In the genomic region with DNA sequence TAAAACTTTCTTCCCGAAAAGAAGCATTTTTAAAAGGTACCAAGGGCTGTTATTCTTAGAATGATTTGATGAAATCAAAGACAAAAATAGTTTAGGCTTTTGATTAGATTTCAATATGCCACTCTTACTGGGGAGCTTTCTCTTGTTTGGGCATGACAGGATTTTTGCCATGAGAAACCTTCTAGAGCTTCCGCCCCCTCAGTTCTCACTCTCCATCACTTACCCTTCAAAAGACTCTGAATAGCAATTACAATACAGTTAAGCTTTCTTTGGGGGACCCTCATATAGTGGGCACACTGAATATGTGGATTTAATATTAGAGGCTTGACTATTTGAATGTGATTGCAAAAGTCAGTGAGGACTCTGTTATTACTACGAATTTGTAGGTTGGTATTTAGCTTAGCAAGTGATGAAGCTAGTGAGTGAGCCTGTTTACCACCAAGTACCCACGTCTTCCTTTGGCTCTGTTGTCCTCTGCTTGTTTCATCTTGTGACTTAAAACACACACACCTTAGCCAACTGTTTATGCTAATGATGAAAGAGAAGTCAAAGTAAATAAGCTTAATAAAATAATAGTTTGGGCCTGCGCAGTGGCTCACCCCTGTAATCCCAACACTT, we compare ENCODE assay signal across 28 cellular contexts.
"Had no signal": no experiment of that assay in that cellular context is flagged by ENCODE, and none has a peak within 500 bp of the region (broad histone marks: within the 10 kb centered on the region; RNA-seq: fewer than 3 reads in every experiment).

No MANE protein-coding gene starts in this region.

- H3K4me3 ChIP-seq: gastrocnemius medialis, hepatocyte, ovary, right lobe of liver, stomach, suprapubic skin, tibial artery, upper lobe of right lung had no signal

- H3K4me3 Mint-ChIP-seq: activated CD8-positive, alpha-beta memory T cell treated with anti-CD3 and anti-CD28 coated beads, Interleukin-2, amount 10 ng/mL, durations not matched to agents 7 days and 5 days; activated naive CD8-positive, alpha-beta T cell treated with anti-CD3 and anti-CD28 coated beads, Interleukin-2, amount 10 ng/mL, durations not matched to agents 7 days and 5 days; effector memory CD8-positive, alpha-beta T cell; stimulated activated effector memory CD8-positive, alpha-beta T cell treated with anti-CD3 and anti-CD28 coated beads, Interleukin-12 subunit alpha, Interleukin-12 subunit beta, amount 100 ng/mL, for 72 hours; T-helper 17 cell had no signal

- H3K36me3 Mint-ChIP-seq: stimulated activated effector memory CD8-positive, alpha-beta T cell treated with anti-CD3 and anti-CD28 coated beads, Interleukin-12 subunit alpha, Interleukin-12 subunit beta, amount 100 ng/mL, for 72 hours had no signal

- H3K27ac Mint-ChIP-seq: activated CD8-positive, alpha-beta memory T cell treated with anti-CD3 and anti-CD28 coated beads, Interleukin-2, amount 10 ng/mL, durations not matched to agents 7 days and 5 days; activated naive CD8-positive, alpha-beta T cell treated with anti-CD3 and anti-CD28 coated beads, Interleukin-2, amount 10 ng/mL, durations not matched to agents 7 days and 5 days; effector memory CD8-positive, alpha-beta T cell; naive B cell; progenitor cell of endocrine pancreas; stimulated activated effector memory CD8-positive, alpha-beta T cell treated with anti-CD3 and anti-CD28 coated beads, Interleukin-12 subunit alpha, Interleukin-12 subunit beta, amount 100 ng/mL, for 72 hours; T-helper 17 cell had no signal

- H3K27me3 ChIP-seq: brain microvascular endothelial cell, gastrocnemius medialis, hepatocyte, ovary, right lobe of liver, stomach, suprapubic skin, tibial artery, upper lobe of right lung had no signal

- H3K9me3 Mint-ChIP-seq: activated naive CD8-positive, alpha-beta T cell treated with anti-CD3 and anti-CD28 coated beads, Interleukin-2, amount 10 ng/mL, durations not matched to agents 7 days and 5 days; effector memory CD8-positive, alpha-beta T cell; stimulated activated effector memory CD8-positive, alpha-beta T cell treated with anti-CD3 and anti-CD28 coated beads, Interleukin-12 subunit alpha, Interleukin-12 subunit beta, amount 100 ng/mL, for 72 hours had no signal

- DNase-seq: activated CD4-positive, alpha-beta T cell treated with anti-CD3 and anti-CD28 coated beads, Interleukin-2, amount 50 U/mL, for 48 hours; activated CD8-positive, alpha-beta memory T cell treated with anti-CD3 and anti-CD28 coated beads, Interleukin-2, amount 10 ng/mL, durations not matched to agents 7 days and 5 days; activated naive CD4-positive, alpha-beta T cell; activated naive CD8-positive, alpha-beta T cell treated with anti-CD3 and anti-CD28 coated beads, Interleukin-2, amount 10 ng/mL, durations not matched to agents 7 days and 5 days; amniotic stem cell; brain microvascular endothelial cell; cortex of kidney; effector memory CD8-positive, alpha-beta T cell; erythroblast; gastrocnemius medialis; glutamatergic neuron; islet precursor cell; mammary epithelial cell; naive B cell; ovary; right lobe of liver; stimulated activated CD4-positive, alpha-beta T cell treated with anti-CD3 and anti-CD28 coated beads, Interleukin-4, amount 100 ng/mL, for 24 hours; stomach; T-helper 17 cell; T1000; tibial artery; upper lobe of right lung; WERI-Rb-1 had no signal

- H3K36me3 ChIP-seq: brain microvascular endothelial cell, gastrocnemius medialis, ovary, right lobe of liver, stomach, suprapubic skin, tibial artery, upper lobe of right lung, WERI-Rb-1 had no signal

- H3K9me3 ChIP-seq: gastrocnemius medialis, ovary, right lobe of liver, suprapubic skin, tibial artery, upper lobe of right lung had no signal

- ATAC-seq: activated CD8-positive, alpha-beta memory T cell treated with anti-CD3 and anti-CD28 coated beads, Interleukin-2, amount 10 ng/mL, durations not matched to agents 7 days and 5 days; effector memory CD8-positive, alpha-beta T cell; gastrocnemius medialis; right lobe of liver; SK-N-SH treated with all-trans-retinoic acid at 6 μM for 48 hours; stimulated activated effector memory CD8-positive, alpha-beta T cell treated with anti-CD3 and anti-CD28 coated beads, Interleukin-12 subunit alpha, Interleukin-12 subunit beta, amount 100 ng/mL, for 72 hours; T-helper 17 cell; upper lobe of right lung had no signal

- H3K27ac ChIP-seq: brain microvascular endothelial cell, gastrocnemius medialis, hepatocyte, ovary, right lobe of liver, stomach, suprapubic skin, upper lobe of right lung, WERI-Rb-1 had no signal

- H3K4me1 ChIP-seq: upper lobe of right lung had no signal

- H3K4me1 Mint-ChIP-seq: T-helper 17 cell had no signal

- H3K27me3 Mint-ChIP-seq: activated CD8-positive, alpha-beta memory T cell treated with anti-CD3 and anti-CD28 coated beads, Interleukin-2, amount 10 ng/mL, durations not matched to agents 7 days and 5 days; activated naive CD8-positive, alpha-beta T cell treated with anti-CD3 and anti-CD28 coated beads, Interleukin-2, amount 10 ng/mL, durations not matched to agents 7 days and 5 days; effector memory CD8-positive, alpha-beta T cell; naive B cell; progenitor cell of endocrine pancreas; T-helper 17 cell had no signal
